10 cellular contexts compared by ENCODE assay signal in the genomic region with DNA sequence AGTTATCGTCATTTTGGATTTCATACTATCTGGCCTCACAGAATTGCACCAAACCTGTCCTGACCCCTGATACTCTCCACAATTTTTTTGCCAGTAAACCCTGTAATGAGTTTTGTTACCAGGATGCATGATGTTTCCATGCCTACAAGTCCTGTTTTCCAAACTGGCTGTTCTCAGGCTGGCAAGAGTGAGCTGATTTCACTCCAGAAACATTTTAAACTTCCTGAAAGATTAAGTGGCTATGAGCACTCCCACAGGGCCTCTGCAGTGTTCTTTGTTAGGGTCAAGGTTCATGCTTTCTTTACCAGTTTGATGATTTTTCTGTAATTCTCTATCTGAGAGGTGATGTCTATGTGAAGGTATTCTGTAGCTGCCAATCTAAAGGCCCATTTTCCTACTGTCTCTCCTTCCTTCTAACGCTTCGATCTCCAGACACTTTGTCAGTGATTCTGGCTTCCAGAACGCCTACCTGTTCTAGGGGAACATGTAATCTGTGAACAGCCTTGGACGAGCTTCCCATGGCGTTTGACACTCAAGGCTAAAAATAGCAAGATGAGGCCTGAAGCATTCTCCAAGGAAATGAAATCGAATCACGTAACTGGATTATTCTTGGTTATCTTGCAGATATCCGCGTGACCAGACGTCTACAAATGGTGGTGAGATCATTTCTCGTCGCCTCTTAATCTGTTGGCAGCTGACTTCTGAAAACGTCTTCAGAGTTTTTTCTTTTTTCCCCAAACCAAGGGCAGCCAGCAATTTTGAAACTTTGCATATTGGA. TPM values are rescaled to one million over a fixed set of nuclear protein-coding genes. Genes with fewer than 3 reads are reported as not detected.
A peak's percentile ranks its signal among the peaks of the same experiment; 100 is the strongest.
DNase-seq lines count a peak whose midpoint lies in the region; ATAC-seq and TF ChIP-seq lines count a peak whose summit lies in the region.
"Had no signal": no experiment of that assay in that cellular context is flagged by ENCODE, and none has a peak within 500 bp of the region (broad histone marks: within the 10 kb centered on the region; RNA-seq: fewer than 3 reads in every experiment).

No MANE protein-coding gene starts in this region.

- H3K36me3 ChIP-seq in GM23338 (ENCODE audit: insufficient read depth) = no peaks in the 10 kb centered on the region
- H3K36me3 ChIP-seq in skeletal muscle tissue (ENCODE audit: control insufficient read depth in 3 of 3, insufficient read depth in 3 of 3, low read length in 3 of 3) = no peaks in the 10 kb centered on the region
- no peaks in the 10 kb centered on the region for H3K36me3 ChIP-seq in Karpas-422 (ENCODE audit: insufficient read depth, low read length)

- peaks cover 5% of the 10 kb centered on the region for H3K27me3 Mint-ChIP-seq in GM23338 (ENCODE audit: insufficient read depth, low read depth, poor library complexity)

- DNase-seq in GM23338 (ENCODE audit: low spot score) (no peak), Karpas-422 (no peak)
- DNase-seq in central memory CD4-positive, alpha-beta T cell = no peak
- DNase-seq: activated naive CD8-positive, alpha-beta T cell treated with anti-CD3 and anti-CD28 coated beads, Interleukin-2, amount 50 U/mL, for 24 hours had no signal

- H3K9ac ChIP-seq in skeletal muscle tissue (ENCODE audit: low read depth in 1 of 3, low read length in 3 of 3) (peak overlapping the region; percentile 46 to 66 (median 57)), Karpas-422 (ENCODE audit: low read length) (no peak overlapping the region)

- ATAC-seq in GM23338 (no peak), GM21619 (IDR thresholded peaks at IDR 0.05; ENCODE audit: unreplicated experiment) (no peak), HG02588 (IDR thresholded peaks at IDR 0.05; ENCODE audit: unreplicated experiment) (no peak)
- ATAC-seq: activated naive CD8-positive, alpha-beta T cell treated with anti-CD3 and anti-CD28 coated beads, Interleukin-2, amount 50 U/mL, for 24 hours; Panc1 had no signal

- no peak overlapping the region for H3K4me3 ChIP-seq in GM23338
- H3K4me3 ChIP-seq in skeletal muscle tissue (ENCODE audit: low read length in 3 of 3) = peak overlapping the region in 1 of 3 donors; percentile 9
- no peak overlapping the region for H3K4me3 ChIP-seq in Karpas-422 (ENCODE audit: low read length)

- H4K20me1 ChIP-seq in GM23338 (replicated peaks; ENCODE audit: insufficient read depth) = no peaks in the 10 kb centered on the region; the same call in 1 of the 2 replicates
- H4K20me1 ChIP-seq in Karpas-422 (ENCODE audit: insufficient read depth, low read depth, low read length) = no peaks in the 10 kb centered on the region

- H3K36me3 Mint-ChIP-seq in GM23338 (ENCODE audit: low read depth) = peaks cover 8% of the 10 kb centered on the region; the same call in 2 of the 3 replicates

- TF ChIP-seq CTCF in GM23338 (conservative IDR thresholded peaks at IDR 0.05; ENCODE audit: low read depth in 2 of 2) = no peak

- H3K27ac ChIP-seq in GM23338 (ENCODE audit: low read depth) (no peak overlapping the region), cingulate gyrus (ENCODE audit: low read depth, low read length) (peak overlapping the region; percentile 85), layer of hippocampus (ENCODE audit: low read depth, low read length) (peak overlapping the region; percentile 69), skeletal muscle tissue (ENCODE audit: low read depth, low read length) (peak overlapping the region; percentile 91), Karpas-422 (ENCODE audit: low read length) (no peak overlapping the region)

- H3K4me2 ChIP-seq in GM23338 (no peak overlapping the region), Karpas-422 (ENCODE audit: low read depth, low read length, poor library complexity, severe bottlenecking) (no peak overlapping the region)

- H3K27ac Mint-ChIP-seq in GM23338 = no peak overlapping the region
- H3K27ac Mint-ChIP-seq: activated naive CD8-positive, alpha-beta T cell treated with anti-CD3 and anti-CD28 coated beads, Interleukin-2, amount 50 U/mL, for 24 hours had no signal

- H2AFZ ChIP-seq in GM23338 (peak overlapping the region; percentile 28; the same call in 1 of the 2 replicates), Karpas-422 (ENCODE audit: low read length) (no peak overlapping the region)

- H3K27me3 ChIP-seq in GM23338 (ENCODE audit: insufficient read depth) (no peaks in the 10 kb centered on the region), layer of hippocampus (ENCODE audit: control insufficient read depth, insufficient read depth, low read length) (no peaks in the 10 kb centered on the region), skeletal muscle tissue (ENCODE audit: control insufficient read depth in 3 of 3, insufficient read depth in 3 of 3, low read length in 3 of 3) (no peaks in the 10 kb centered on the region), Karpas-422 (ENCODE audit: low read length) (no peaks in the 10 kb centered on the region)

- no peaks in the 10 kb centered on the region for H3F3A ChIP-seq in GM23338 (replicated peaks; ENCODE audit: low read depth)

- H3K4me1 Mint-ChIP-seq in GM23338 = no peaks in the 10 kb centered on the region
- H3K4me1 Mint-ChIP-seq: activated naive CD8-positive, alpha-beta T cell treated with anti-CD3 and anti-CD28 coated beads, Interleukin-2, amount 50 U/mL, for 24 hours had no signal

- H3K4me3 Mint-ChIP-seq in GM23338 = no peak overlapping the region
- H3K4me3 Mint-ChIP-seq: activated naive CD8-positive, alpha-beta T cell treated with anti-CD3 and anti-CD28 coated beads, Interleukin-2, amount 50 U/mL, for 24 hours had no signal

- peaks cover 14% of the 10 kb centered on the region for H3K9me3 Mint-ChIP-seq in GM23338
- H3K9me3 Mint-ChIP-seq: activated naive CD8-positive, alpha-beta T cell treated with anti-CD3 and anti-CD28 coated beads, Interleukin-2, amount 50 U/mL, for 24 hours had no signal

- H3K4me1 ChIP-seq in GM23338 (ENCODE audit: insufficient read depth) (no peaks in the 10 kb centered on the region), skeletal muscle tissue (ENCODE audit: control insufficient read depth in 3 of 3, insufficient read depth in 3 of 3, low read length in 3 of 3) (peaks cover 44 to 53% (median 46%) of the 10 kb centered on the region in 3 donors), Karpas-422 (ENCODE audit: low read length) (no peaks in the 10 kb centered on the region)

- no peaks in the 10 kb centered on the region for H3K9me3 ChIP-seq in skeletal muscle tissue (ENCODE audit: control insufficient read depth in 3 of 3, low read length in 3 of 3)
- no peaks in the 10 kb centered on the region for H3K9me3 ChIP-seq in Karpas-422 (ENCODE audit: low read length)

- H3K79me2 ChIP-seq in GM23338 (replicated peaks; ENCODE audit: insufficient read depth) = no peaks in the 10 kb centered on the region
- H3K79me2 ChIP-seq in Karpas-422 (ENCODE audit: low read length) = no peaks in the 10 kb centered on the region

- 0 out of 2 replicates have a peak, but pooled peaks cover 3% of the 10 kb centered on the region for H3K9me2 ChIP-seq in GM23338 (ENCODE audit: insufficient read depth)
- no peaks in the 10 kb centered on the region for H3K9me2 ChIP-seq in Karpas-422 (replicated peaks; ENCODE audit: insufficient read depth, low read length)

TF ChIP-seq in GM23338, 12 proteins besides CTCF, POLR2A, EP300 and RAD21 (continues in another document):
- TF ChIP-seq CREB1 (CRISPR knock-in tag; IDR thresholded peaks at IDR 0.05; ENCODE audit: low read depth) = no peak
- TF ChIP-seq NANOG (IDR thresholded peaks at IDR 0.05; ENCODE audit: borderline replicate concordance) = no peak
- no peak for TF ChIP-seq STAT1 (IDR thresholded peaks at IDR 0.05; ENCODE audit: unreplicated experiment)
- no peak for TF ChIP-seq ZNF331 (CRISPR knock-in tag; IDR thresholded peaks at IDR 0.05; ENCODE audit: low read depth)
- TF ChIP-seq, protein P1, sequence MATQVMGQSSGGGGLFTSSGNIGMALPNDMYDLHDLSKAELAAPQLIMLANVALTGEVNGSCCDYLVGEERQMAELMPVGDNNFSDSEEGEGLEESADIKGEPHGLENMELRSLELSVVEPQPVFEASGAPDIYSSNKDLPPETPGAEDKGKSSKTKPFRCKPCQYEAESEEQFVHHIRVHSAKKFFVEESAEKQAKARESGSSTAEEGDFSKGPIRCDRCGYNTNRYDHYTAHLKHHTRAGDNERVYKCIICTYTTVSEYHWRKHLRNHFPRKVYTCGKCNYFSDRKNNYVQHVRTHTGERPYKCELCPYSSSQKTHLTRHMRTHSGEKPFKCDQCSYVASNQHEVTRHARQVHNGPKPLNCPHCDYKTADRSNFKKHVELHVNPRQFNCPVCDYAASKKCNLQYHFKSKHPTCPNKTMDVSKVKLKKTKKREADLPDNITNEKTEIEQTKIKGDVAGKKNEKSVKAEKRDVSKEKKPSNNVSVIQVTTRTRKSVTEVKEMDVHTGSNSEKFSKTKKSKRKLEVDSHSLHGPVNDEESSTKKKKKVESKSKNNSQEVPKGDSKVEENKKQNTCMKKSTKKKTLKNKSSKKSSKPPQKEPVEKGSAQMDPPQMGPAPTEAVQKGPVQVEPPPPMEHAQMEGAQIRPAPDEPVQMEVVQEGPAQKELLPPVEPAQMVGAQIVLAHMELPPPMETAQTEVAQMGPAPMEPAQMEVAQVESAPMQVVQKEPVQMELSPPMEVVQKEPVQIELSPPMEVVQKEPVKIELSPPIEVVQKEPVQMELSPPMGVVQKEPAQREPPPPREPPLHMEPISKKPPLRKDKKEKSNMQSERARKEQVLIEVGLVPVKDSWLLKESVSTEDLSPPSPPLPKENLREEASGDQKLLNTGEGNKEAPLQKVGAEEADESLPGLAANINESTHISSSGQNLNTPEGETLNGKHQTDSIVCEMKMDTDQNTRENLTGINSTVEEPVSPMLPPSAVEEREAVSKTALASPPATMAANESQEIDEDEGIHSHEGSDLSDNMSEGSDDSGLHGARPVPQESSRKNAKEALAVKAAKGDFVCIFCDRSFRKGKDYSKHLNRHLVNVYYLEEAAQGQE (IDR thresholded peaks at IDR 0.05; ENCODE audit: unreplicated experiment) = no peak
- no peak for TF ChIP-seq EZH2phosphoT487 (IDR thresholded peaks at IDR 0.05; ENCODE audit: unreplicated experiment)
- TF ChIP-seq ZNF114 (CRISPR knock-in tag; IDR thresholded peaks at IDR 0.05) = no peak
- no peak for TF ChIP-seq POLR2AphosphoS5 (IDR thresholded peaks at IDR 0.05; ENCODE audit: low read depth)
- no peak for TF ChIP-seq EZH2 (IDR thresholded peaks at IDR 0.05; ENCODE audit: low read depth, unreplicated experiment)

RNA-seq across cellular contexts. Expression of a gene that starts 31.9 kb away (rescaled TPM):
- 18.0 and 19.5 TPM in 2 replicates for total RNA-seq in GM23338 (2014; rRNA removed; shearing (Covaris generic))
- 8.3 and 8.5 TPM in 2 replicates for polyA plus RNA-seq in GM23338 (2016; fragmentation: Nextera tagmentation; extraction: Ambion mirVana)
- total RNA-seq in skeletal muscle tissue = 415 TPM
- total RNA-seq in Karpas-422 (2014; rRNA removed; shearing (Covaris generic); ENCODE audit: low replicate concordance) = not detected in 2 replicates

Comparison
In these comparisons a context has a peak if more than half of its experiments do, and no peak if none do; other contexts are left out.
1. H3K27ac ChIP-seq: peak in cingulate gyrus (single experiment), layer of hippocampus (single experiment) and skeletal muscle tissue (single experiment); none in GM23338 (single experiment) and Karpas-422 (single experiment).
2. RNA of a gene that starts 31.9 kb away (total RNA-seq): 415 TPM in skeletal muscle tissue (single experiment); 18.0 to 19.5 TPM in GM23338 and not detected in Karpas-422; every median in the first group is over 10 times any median in the second.